Comparison of ENCODE assay signal across 13 cellular contexts in the genomic region with DNA sequence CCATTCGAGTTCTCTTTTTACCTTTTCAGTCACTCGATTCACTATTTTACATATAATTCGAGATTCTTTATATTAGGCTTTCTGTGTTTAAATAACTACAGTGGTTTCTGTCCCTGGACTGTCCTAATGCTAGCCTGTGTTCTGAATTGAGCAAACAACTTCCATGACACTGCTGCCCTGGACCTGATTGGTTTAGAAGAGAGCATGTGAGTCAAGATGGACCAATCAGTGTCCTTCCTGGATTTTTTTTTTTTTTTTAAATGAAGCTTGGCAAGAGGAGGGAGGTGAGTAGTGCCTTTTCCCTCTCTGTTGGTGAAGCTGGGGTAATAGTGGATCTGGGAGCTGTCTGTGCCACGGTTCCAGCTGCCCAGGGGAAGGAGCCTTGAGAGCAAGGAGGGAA.
DNase-seq lines count a peak whose midpoint lies in the region; ATAC-seq, FAIRE-seq and TF ChIP-seq lines count a peak whose summit lies in the region.
"Had no signal": no experiment of that assay in that cellular context is flagged by ENCODE, and none has a peak within 500 bp of the region (broad histone marks: within the 10 kb centered on the region; RNA-seq: fewer than 3 reads in every experiment).

No MANE protein-coding gene starts in this region.

- no peak overlapping the region for H2BK20ac ChIP-seq in H1 (ENCODE audit: low read length)

- no peak overlapping the region for H2BK120ac ChIP-seq in H1 (replicated peaks; ENCODE audit: low read depth, low read length)

- DNase-seq in CD14-positive monocyte (ENCODE audit: low spot score) (no peak), GM19239 (ENCODE audit: insufficient read length, low spot score) (peak; percentile 54), RPMI7951 (ENCODE audit: low read depth) (peak; percentile 23), H1 (ENCODE audit: low read depth in 1 of 2, low spot score in 2 of 2) (no peak), NCI-H2107 (lab: John Stamatoyannopoulos, UW) (no peak), NCI-H345 (lab: John Stamatoyannopoulos, UW) (no peak)
- no peak for DNase-seq in NK-92 treated with Interleukin-12 subunit alpha and Interleukin-12 subunit beta, amount 100 ng/mL, for 24 hours (lab: John Stamatoyannopoulos, UW)
- DNase-seq: activated naive CD4-positive, alpha-beta T cell; colonic mucosa; kidney had no signal

- no peak overlapping the region for H2AK5ac ChIP-seq in H1 (ENCODE audit: low read depth, low read length)

- H3K27ac ChIP-seq in H1 (ENCODE audit: low read depth, low read length), result no peak overlapping the region
- H3K27ac ChIP-seq: BLaER1, colonic mucosa, VCaP had no signal

- H4K91ac ChIP-seq in H1 (replicated peaks; ENCODE audit: insufficient read length, low read length), result no peak overlapping the region

- H3K23ac ChIP-seq in H1 (ENCODE audit: insufficient read length), result no peak overlapping the region

- H3K4ac ChIP-seq in H1 (replicated peaks; ENCODE audit: insufficient read length, low read depth, low read length), result no peak overlapping the region

- POLR2A ChIA-PET in H1 (lab: Charles Lee; ENCODE audit: partially characterized antibody), result no interaction called here

- no peaks in the 10 kb centered on the region for H3K79me1 ChIP-seq in H1 (ENCODE audit: low read depth, low read length)

- H3K9me3 Mint-ChIP-seq in CD14-positive monocyte, result peaks cover 2 to 8% (median 5%) of the 10 kb centered on the region in 7 donors

- no peaks in the 10 kb centered on the region for H3K27me3 ChIP-seq in H1 (replicated peaks in 1 of 4; ENCODE audit: control insufficient read depth in 3 of 4, extremely low read depth in 1 of 4, insufficient read depth in 3 of 4, low read length in 3 of 4)
- H3K27me3 ChIP-seq: BLaER1, colonic mucosa had no signal

- 85% methylated on average over 4 of the region's 4 CpGs; no CpG with 5 or more reads in 1 of the 2 experiments for WGBS in H1 (ENCODE audit: extremely low coverage in 1 of 2, insufficient coverage in 1 of 2, insufficient read length in 1 of 2, insufficient replicate concordance in 2 of 2, low coverage in 1 of 2, low lambda C conversion rate in 2 of 2, missing lambda C conversion rate in 1 of 2), 2 experiments

- peaks cover 0 to 24% (median 2%) of the 10 kb centered on the region in 3 donors for H3K27me3 Mint-ChIP-seq in CD14-positive monocyte (ENCODE audit: low read depth in 3 of 3)

- H3K4me3 Mint-ChIP-seq in CD14-positive monocyte, result peak overlapping the region; percentile 70 to 88

- no peaks in the 10 kb centered on the region for H3K9me3 ChIP-seq in H1 (ENCODE audit: insufficient read depth in 2 of 2, low read depth in 1 of 2, low read length in 1 of 2)
- H3K9me3 ChIP-seq: colonic mucosa had no signal

- TF ChIP-seq POLR2A in H1 (IDR thresholded peaks at IDR 0.05; ENCODE audit: control extremely low read depth in 1 of 2, low read depth in 2 of 2, low read length in 2 of 2), result no peak

- no peak overlapping the region for H3K56ac ChIP-seq in H1 (replicated peaks; ENCODE audit: insufficient read length, low read depth, low read length)

- no peak for TF ChIP-seq CTCF in CD14-positive monocyte (IDR thresholded peaks at IDR 0.05)
- TF ChIP-seq CTCF in H1 (IDR thresholded peaks at IDR 0.05; ENCODE audit: control extremely low read depth in 1 of 3, insufficient read depth in 1 of 3, low read depth in 1 of 3, low read length in 3 of 3), result no peak

- no peak overlapping the region; the same call in 1 of the 2 replicates for H3K18ac ChIP-seq in H1 (ENCODE audit: extremely low read depth, low read length)

- H3K14ac ChIP-seq in H1 (ENCODE audit: insufficient read length), result no peak overlapping the region

- no peaks in the 10 kb centered on the region for H3K36me3 Mint-ChIP-seq in CD14-positive monocyte

- H3K36me3 ChIP-seq in H1 (ENCODE audit: control insufficient read depth in 2 of 4, insufficient read depth in 4 of 4, low read length in 3 of 4), result no peaks in the 10 kb centered on the region
- H3K36me3 ChIP-seq: BLaER1, colonic mucosa had no signal

- H3K23me2 ChIP-seq in H1 (ENCODE audit: low read depth, low read length), result no peaks in the 10 kb centered on the region

- H2BK5ac ChIP-seq in H1 (ENCODE audit: low read depth, low read length), result no peak overlapping the region

- CTCF ChIA-PET in H1 (lab: Charles Lee; ENCODE audit: partially characterized antibody), result interaction anchor here (1.9 kb wide), 2 partner anchors 11 to 59 kb away, joined by 5 to 6 read pairs; no protein-coding TSS in a partner anchor

- no peak overlapping the region for H3K9ac ChIP-seq in H1 (replicated peaks in 1 of 4; ENCODE audit: extremely low read depth in 1 of 4, low read depth in 3 of 4, low read length in 3 of 4)
- H3K9ac ChIP-seq: BLaER1 had no signal

- H2AFZ ChIP-seq in H1 (ENCODE audit: low read length), result peak overlapping the region; percentile 32; the same call in 1 of the 2 replicates

- no peak overlapping the region for H2BK15ac ChIP-seq in H1 (ENCODE audit: low read length)

- no peak for TF ChIP-seq RAD21 in H1 (IDR thresholded peaks at IDR 0.05 in 1 of 2, conservative IDR thresholded peaks at IDR 0.05 in 1 of 2; ENCODE audit: low read depth in 2 of 2, low read length in 2 of 2)

- no peaks in the 10 kb centered on the region for H3K79me2 ChIP-seq in H1 (ENCODE audit: control insufficient read depth in 1 of 2, insufficient read depth in 2 of 2, low read length in 2 of 2)

- peaks cover 38% of the 10 kb centered on the region for H3K4me1 Mint-ChIP-seq in CD14-positive monocyte

- TF ChIP-seq EP300 in H1 (IDR thresholded peaks at IDR 0.05; ENCODE audit: borderline replicate concordance in 1 of 2, low read depth in 2 of 2, low read length in 2 of 2), result no peak

- no peak overlapping the region for H2BK12ac ChIP-seq in H1 (ENCODE audit: low read depth, low read length)

- no peak overlapping the region for H4K8ac ChIP-seq in H1 (ENCODE audit: extremely low read depth, insufficient read depth, low read length)

- H3K4me1 ChIP-seq in H1 (replicated peaks in 1 of 4; ENCODE audit: control insufficient read depth in 3 of 4, insufficient read depth in 4 of 4, low read length in 3 of 4), result no peaks in the 10 kb centered on the region
- H3K4me1 ChIP-seq: BLaER1 had no signal

- H4K5ac ChIP-seq in H1 (ENCODE audit: insufficient read length, low read depth, low read length), result no peak overlapping the region

- FAIRE-seq in GM19239 (lab: Jason Lieb, UNC) (peak; percentile 82), H1 (lab: Jason Lieb, UNC) (no peak)
- FAIRE-seq: kidney had no signal

- ATAC-seq in GM21723 (IDR thresholded peaks at IDR 0.05; ENCODE audit: unreplicated experiment), result no peak

- H4K20me1 ChIP-seq in H1 (replicated peaks in 1 of 2; ENCODE audit: control insufficient read depth in 1 of 2, insufficient read depth in 2 of 2, low read length in 2 of 2), result no peaks in the 10 kb centered on the region
- H4K20me1 ChIP-seq: BLaER1 had no signal

- no peak overlapping the region for H3K4me2 ChIP-seq in H1 (ENCODE audit: insufficient read depth in 1 of 2, low read depth in 2 of 2, low read length in 2 of 2)
- H3K4me2 ChIP-seq: BLaER1 had no signal

- H3K27ac Mint-ChIP-seq in CD14-positive monocyte, result peak overlapping the region in 3 of 7 donors; percentile 4 to 42 (median 11)

- intact Hi-C loops in CD14-positive monocyte (cut with micrococcal nuclease), result no loop called here

- no peak overlapping the region for H3K4me3 ChIP-seq in H1 (ENCODE audit: extremely low read depth in 1 of 4, insufficient read depth in 2 of 4, low read depth in 3 of 4, low read length in 4 of 4)
- H3K4me3 ChIP-seq: BLaER1, colonic mucosa had no signal

TF ChIP-seq in H1, 55 proteins besides CTCF, POLR2A, EP300 and RAD21:
- TF ChIP-seq POU5F1 (IDR thresholded peaks at IDR 0.05; ENCODE audit: low read depth, low read length), result no peak
- TF ChIP-seq SIN3A (conservative IDR thresholded peaks at IDR 0.05 in 1 of 2, IDR thresholded peaks at IDR 0.05 in 1 of 2; ENCODE audit: low read depth in 1 of 2, low read length in 2 of 2), result no peak
- TF ChIP-seq RXRA (IDR thresholded peaks at IDR 0.05; ENCODE audit: insufficient read depth, low read depth, low read length), result no peak

Comparison
In these comparisons a context has a peak if more than half of its experiments do, and no peak if none do; other contexts are left out.
1. DNase-seq: peak in GM19239 (single experiment) and RPMI7951 (single experiment); none in CD14-positive monocyte (single experiment), H1 (0 of 2), NCI-H2107 (single experiment), NK-92 treated with Interleukin-12 subunit alpha and Interleukin-12 subunit beta, amount 100 ng/mL, for 24 hours (single experiment) and NCI-H345 (single experiment).